9 cellular contexts compared by ENCODE assay signal in genomic region chr1:203026666-203027663, GRCh38. TPM values are rescaled to one million over a fixed set of nuclear protein-coding genes. Genes with fewer than 3 reads are reported as not detected.
DNase-seq lines count a peak whose midpoint lies in the region; ATAC-seq and TF ChIP-seq lines count a peak whose summit lies in the region.
"Had no signal": no experiment of that assay in that cellular context is flagged by ENCODE, and none has a peak within 500 bp of the region (broad histone marks: within the 10 kb centered on the region; RNA-seq: fewer than 3 reads in every experiment).

No MANE protein-coding gene starts in this region.

- H3K27me3 ChIP-seq in MM.1S (replicated peaks; ENCODE audit: insufficient read depth, low read length) (0 out of 2 replicates have a peak, but pooled peaks cover 4% of the 10 kb centered on the region), ectodermal cell (ENCODE audit: control insufficient read depth, insufficient read depth, low read length, poor library complexity, severe bottlenecking) (peaks cover 30% of the 10 kb centered on the region)
- no peaks in the 10 kb centered on the region for H3K27me3 ChIP-seq in naive thymus-derived CD4-positive, alpha-beta T cell (ENCODE audit: control insufficient read depth in 2 of 2, insufficient read depth in 2 of 2, low read length in 2 of 2)

- H3K27ac ChIP-seq in MM.1S (ENCODE audit: low read length) = no peak overlapping the region
- no peak overlapping the region for H3K27ac ChIP-seq in ectodermal cell (ENCODE audit: insufficient read depth, low read depth, low read length, poor library complexity, severe bottlenecking)
- H3K27ac ChIP-seq in naive thymus-derived CD4-positive, alpha-beta T cell (ENCODE audit: low read depth, low read length) = peak overlapping the region; percentile 52

- 9% methylated on average over 46 of the region's 46 CpGs for WGBS in ectodermal cell, 2 experiments

- peaks cover 0 to 9% (median 0%) of the 10 kb centered on the region in 5 donors for H3K27me3 Mint-ChIP-seq in naive thymus-derived CD4-positive, alpha-beta T cell

- H3K4me1 Mint-ChIP-seq in naive thymus-derived CD4-positive, alpha-beta T cell = peaks cover 0 to 26% (median 14%) of the 10 kb centered on the region in 7 donors

- H3K4me2 ChIP-seq in MM.1S (ENCODE audit: low read depth, low read length) = peak overlapping the region; percentile 99

- CTCF ChIA-PET in naive thymus-derived CD4-positive, alpha-beta T cell (lab: Charles Lee) = interaction anchor here (0.6 to 2.5 kb wide), 2 partner anchors 13 to 681 kb away, joined by 3 to 12 read pairs; no protein-coding TSS in a partner anchor

- DNase-seq in Right ventricle myocardium inferior (ENCODE audit: missing footprints) = no peak
- no peak for DNase-seq in cardiac septum (ENCODE audit: low spot score)
- DNase-seq in MM.1S = no peak
- DNase-seq in naive thymus-derived CD4-positive, alpha-beta T cell = no peak
- DNase-seq in KG1 (lab: John Stamatoyannopoulos, UW) = no peak
- DNase-seq in activated CD4-positive, CD25-positive, alpha-beta regulatory T cell (lab: John Stamatoyannopoulos, UW) = no peak

- H3K9me2 ChIP-seq in MM.1S (replicated peaks; ENCODE audit: insufficient read depth, low read length) = no peaks in the 10 kb centered on the region

- no peak for TF ChIP-seq CTCF in MM.1S (IDR thresholded peaks at IDR 0.05; ENCODE audit: low read length)

- H3K4me1 ChIP-seq in MM.1S (ENCODE audit: low read length) (peaks cover 8% of the 10 kb centered on the region), ectodermal cell (ENCODE audit: control insufficient read depth, insufficient read depth, low read length) (peaks cover 18% of the 10 kb centered on the region)
- H3K4me1 ChIP-seq in naive thymus-derived CD4-positive, alpha-beta T cell (ENCODE audit: control insufficient read depth in 2 of 2, insufficient read depth in 2 of 2, low read length in 2 of 2) = peaks cover 0 to 11% of the 10 kb centered on the region in 2 donors

- peaks cover 9% of the 10 kb centered on the region for H3F3A ChIP-seq in MM.1S (ENCODE audit: insufficient read depth, low read length)

- H3K4me3 ChIP-seq in MM.1S (ENCODE audit: low read length) (peak overlapping the region; percentile 86), ectodermal cell (ENCODE audit: insufficient read depth, low read depth, low read length) (peak overlapping the region; percentile 68)
- H3K4me3 ChIP-seq in naive thymus-derived CD4-positive, alpha-beta T cell (ENCODE audit: low read length) = peak overlapping the region; percentile 84

- H3K36me3 Mint-ChIP-seq in naive thymus-derived CD4-positive, alpha-beta T cell = peaks cover 0 to 24% (median 0%) of the 10 kb centered on the region in 5 donors

- no peaks in the 10 kb centered on the region for H4K20me1 ChIP-seq in MM.1S (ENCODE audit: insufficient read depth, low read length)

- intact Hi-C loops in Right ventricle myocardium inferior (cut with DNase I) = no loop called here
- intact Hi-C loops in cardiac septum (cut with DNase I) = loop anchor here (5.0 kb wide), 1 partner anchor 60 kb away; the partner anchor contains the start of gene CYB5R1
- intact Hi-C loops in naive thymus-derived CD4-positive, alpha-beta T cell (cut with micrococcal nuclease) = loop anchor here (1.0 to 10.0 kb wide), 8 partner anchors 20 to 298 kb away; partner anchors contain the start of genes KLHL12 (in 2 of the 2), TMEM183A (in 2 of the 2), ADIPOR1 (in 1 of the 2) and CYB5R1 (in 1 of the 2)

- H3K4me3 Mint-ChIP-seq in naive thymus-derived CD4-positive, alpha-beta T cell = peak overlapping the region; percentile 74 to 95 (median 83)

- peak overlapping the region; percentile 97 for H2AFZ ChIP-seq in MM.1S (ENCODE audit: low read length)

- ATAC-seq in Right ventricle myocardium inferior (peak; percentile 29), HG03095 (IDR thresholded peaks at IDR 0.05; ENCODE audit: unreplicated experiment) (no peak)
- ATAC-seq in naive thymus-derived CD4-positive, alpha-beta T cell = peak; percentile 45

- peaks cover 0 to 3% (median 0%) of the 10 kb centered on the region in 11 donors for H3K9me3 Mint-ChIP-seq in naive thymus-derived CD4-positive, alpha-beta T cell

- H3K27ac Mint-ChIP-seq in naive thymus-derived CD4-positive, alpha-beta T cell = peak overlapping the region in 6 of 9 donors; percentile 38 to 85 (median 78)

- POLR2A ChIA-PET in naive thymus-derived CD4-positive, alpha-beta T cell (lab: Charles Lee) = interaction anchor here (0.6 to 2.7 kb wide), 4 partner anchors 20 to 111 kb away, joined by 3 to 23 read pairs (median 4); partner anchors contain the start of gene TMEM183A

- no peaks in the 10 kb centered on the region for H3K9me3 ChIP-seq in MM.1S (replicated peaks; ENCODE audit: insufficient read depth, low read length)
- H3K9me3 ChIP-seq in ectodermal cell (ENCODE audit: control insufficient read depth, low read length) = no peaks in the 10 kb centered on the region
- H3K9me3 ChIP-seq in naive thymus-derived CD4-positive, alpha-beta T cell (ENCODE audit: control insufficient read depth in 2 of 3, low read length in 3 of 3) = no peaks in the 10 kb centered on the region

- no peaks in the 10 kb centered on the region for H3K79me2 ChIP-seq in MM.1S (ENCODE audit: low read length)

- no peaks in the 10 kb centered on the region for H3K36me3 ChIP-seq in MM.1S (replicated peaks; ENCODE audit: insufficient read depth, low read length)
- peaks cover 17% of the 10 kb centered on the region for H3K36me3 ChIP-seq in ectodermal cell (ENCODE audit: control insufficient read depth, insufficient read depth, low read length)
- peaks cover under 1 to 18% (median 3%) of the 10 kb centered on the region in 3 experiments for H3K36me3 ChIP-seq in naive thymus-derived CD4-positive, alpha-beta T cell (ENCODE audit: control insufficient read depth in 2 of 3, insufficient read depth in 3 of 3, low read length in 3 of 3)

- H3K9ac ChIP-seq in MM.1S (ENCODE audit: low read length) = peak overlapping the region; percentile 62; the same call in 1 of the 2 replicates

RNA-seq across cellular contexts. Expression of gene PPFIA4, which starts 0.7 kb away (rescaled TPM):
- 22.2 TPM for total RNA-seq in Right ventricle myocardium inferior
- 46.7 TPM for total RNA-seq in cardiac septum
- polyA plus RNA-seq in ectodermal cell (2013, experiment 1 of 4) = 9.1 TPM
- polyA plus RNA-seq in ectodermal cell (2013, experiment 2 of 4) = 13.2 TPM
- polyA plus RNA-seq in ectodermal cell (2013, experiment 3 of 4) = 11.0 TPM
- polyA plus RNA-seq in ectodermal cell (2013, experiment 4 of 4) = 14.2 TPM
- total RNA-seq in naive thymus-derived CD4-positive, alpha-beta T cell = 10 to 100 TPM in 1 of 5 experiments, 1 to 10 TPM in 2, under 1 TPM in 2; 0.40 to 45.5 (median 2.4) TPM
- polyA plus RNA-seq in naive thymus-derived CD4-positive, alpha-beta T cell = not detected

RNA-seq across cellular contexts. Expression of gene TMEM183A, which starts 19.8 kb away (rescaled TPM):
- total RNA-seq in Right ventricle myocardium inferior = 24.0 TPM
- total RNA-seq in cardiac septum = 27.7 TPM
- polyA plus RNA-seq in ectodermal cell (2013, experiment 1 of 4) = 92.5 TPM
- polyA plus RNA-seq in ectodermal cell (2013, experiment 2 of 4) = 89.4 TPM
- polyA plus RNA-seq in ectodermal cell (2013, experiment 3 of 4) = 72.4 TPM
- 80.0 TPM for polyA plus RNA-seq in ectodermal cell (2013, experiment 4 of 4)
- 100 to 1,000 TPM in 2 of 5 experiments, 10 to 100 TPM in 3; 61.4 to 134 (median 77.0) TPM for total RNA-seq in naive thymus-derived CD4-positive, alpha-beta T cell
- 10 to 100 TPM; 42.5 to 56.0 TPM for polyA plus RNA-seq in naive thymus-derived CD4-positive, alpha-beta T cell

RNA-seq across cellular contexts. Expression of gene MYOG, which starts 58.8 kb away (rescaled TPM):
- total RNA-seq in Right ventricle myocardium inferior (not detected), cardiac septum (0.16 TPM)
- polyA plus RNA-seq in ectodermal cell (2013, experiment 1 of 4) = not detected
- not detected for polyA plus RNA-seq in ectodermal cell (2013, experiment 2 of 4)
- polyA plus RNA-seq in ectodermal cell (2013, experiment 3 of 4) = 0.16 TPM
- not detected for polyA plus RNA-seq in ectodermal cell (2013, experiment 4 of 4)
- total RNA-seq in naive thymus-derived CD4-positive, alpha-beta T cell = not detected
- polyA plus RNA-seq in naive thymus-derived CD4-positive, alpha-beta T cell = not detected
- total RNA-seq: glomerular endothelial cell had no signal

RNA-seq across cellular contexts. Expression of gene CYB5R1, which starts 59.9 kb away (rescaled TPM):
- total RNA-seq in Right ventricle myocardium inferior (134 TPM), cardiac septum (186 TPM)
- polyA plus RNA-seq in ectodermal cell (2013, experiment 1 of 4) = 13.5 TPM
- polyA plus RNA-seq in ectodermal cell (2013, experiment 2 of 4) = 21.6 TPM
- 14.3 TPM for polyA plus RNA-seq in ectodermal cell (2013, experiment 3 of 4)
- polyA plus RNA-seq in ectodermal cell (2013, experiment 4 of 4) = 17.5 TPM
- total RNA-seq in naive thymus-derived CD4-positive, alpha-beta T cell = 10 to 100 TPM; 22.8 to 50.2 (median 48.0) TPM
- polyA plus RNA-seq in naive thymus-derived CD4-positive, alpha-beta T cell = 10 to 100 TPM; 63.1 to 71.3 TPM
